In genomic region chr22:37967637-37968451, GRCh38 we compare ENCODE assay signal across 30 cellular contexts. TPM values are rescaled to one million over a fixed set of nuclear protein-coding genes. Genes with fewer than 3 reads are reported as not detected.
DNase-seq lines count a peak whose midpoint lies in the region; ATAC-seq and TF ChIP-seq lines count a peak whose summit lies in the region.
"Had no signal": no experiment of that assay in that cellular context is flagged by ENCODE, and none has a peak within 500 bp of the region (broad histone marks: within the 10 kb centered on the region; RNA-seq: fewer than 3 reads in every experiment).

No MANE protein-coding gene starts in this region.

- H4K8ac ChIP-seq in H9 (replicated peaks; ENCODE audit: insufficient read length, low read depth, low read length), result no peak overlapping the region

- no peak overlapping the region for H3K23ac ChIP-seq in H9 (ENCODE audit: insufficient read length, low read depth, low read length)

- no CpG with 5 or more reads among the region's 14 CpGs for WGBS in H9 (ENCODE audit: extremely low coverage, insufficient read length, low lambda C conversion rate)

- no peak overlapping the region for H3K9ac ChIP-seq in H9 (ENCODE audit: extremely low read depth, insufficient read length, low read length)

- H3K36me3 Mint-ChIP-seq in brain, result peaks cover 31% of the 10 kb centered on the region
- H3K36me3 Mint-ChIP-seq in H9 (ENCODE audit: insufficient read depth in 1 of 3, low read depth in 3 of 3), result peaks cover 18 to 54% (median 41%) of the 10 kb centered on the region in 3 experiments; a peak in 6 of 7 replicates

- no peaks in the 10 kb centered on the region for H3K23me2 ChIP-seq in H9 (ENCODE audit: insufficient read length, low read depth, low read length, poor library complexity, severe bottlenecking)

- no peak overlapping the region for H3T11ph ChIP-seq in H9 (ENCODE audit: low read length)

- peaks cover 3% of the 10 kb centered on the region for H4K20me1 ChIP-seq in H9 (ENCODE audit: control insufficient read depth, insufficient read depth, insufficient read length)

- no peak overlapping the region for H3K18ac ChIP-seq in H9 (ENCODE audit: insufficient read length, low read depth, low read length)

- no peak for TF ChIP-seq CTCF in brain (conservative IDR thresholded peaks at IDR 0.05)
- TF ChIP-seq CTCF in H9 (conservative IDR thresholded peaks at IDR 0.05), result no peak

- H3K9me3 ChIP-seq in H9 (ENCODE audit: control insufficient read depth, low read depth, low read length), result no peaks in the 10 kb centered on the region
- H3K9me3 ChIP-seq: adrenal gland, HAP-1, left lung, MG63 had no signal

- no peak overlapping the region for H4K5ac ChIP-seq in H9 (ENCODE audit: insufficient read length, low read depth, low read length)

- no peak overlapping the region for H2BK20ac ChIP-seq in H9 (ENCODE audit: low read depth, low read length, poor library complexity, severe bottlenecking)

- ATAC-seq in HG03159 (IDR thresholded peaks at IDR 0.05; ENCODE audit: unreplicated experiment), result no peak
- ATAC-seq: left lung had no signal

- no peak overlapping the region for H3K56ac ChIP-seq in H9 (ENCODE audit: insufficient read length, low read depth, low read length)

- no peak overlapping the region for H3K14ac ChIP-seq in H9 (ENCODE audit: insufficient read depth, low read length)

- no peak overlapping the region for H2BK12ac ChIP-seq in H9 (ENCODE audit: insufficient read length, low read depth, low read length)

- H3K4ac ChIP-seq in H9 (ENCODE audit: low read depth, low read length), result no peak overlapping the region

- no peak overlapping the region for H3K4me3 Mint-ChIP-seq in brain
- H3K4me3 Mint-ChIP-seq in H9, result no peak overlapping the region; a peak in 2 of 5 replicates
- H3K4me3 Mint-ChIP-seq: activated T-cell treated with anti-CD3 and anti-CD28 coated beads, Interleukin-2, amount 50 U/mL, for 24 hours; immature natural killer cell had no signal

- H3K4me1 ChIP-seq in H9 (ENCODE audit: insufficient read depth, low read length), result no peaks in the 10 kb centered on the region; the same call in 1 of the 2 replicates
- H3K4me1 ChIP-seq: adrenal gland, HAP-1 had no signal

- H3K27me3 ChIP-seq in layer of hippocampus (ENCODE audit: control insufficient read depth, insufficient read depth, low read length) (no peaks in the 10 kb centered on the region), H9 (ENCODE audit: insufficient read depth, low read length) (no peaks in the 10 kb centered on the region)
- H3K27me3 ChIP-seq: adrenal gland, left lung, MG63 had no signal

- no peak overlapping the region for H2BK5ac ChIP-seq in H9 (ENCODE audit: insufficient read length, low read length)

- peak overlapping the region; percentile 96 for H3K27ac ChIP-seq in layer of hippocampus (ENCODE audit: low read depth, low read length)
- peak overlapping the region; percentile 94 for H3K27ac ChIP-seq in substantia nigra (ENCODE audit: low read depth, low read length, poor library complexity, severe bottlenecking)
- no peak overlapping the region for H3K27ac ChIP-seq in H9 (ENCODE audit: insufficient read length, low read depth, low read length)
- H3K27ac ChIP-seq: 22Rv1, adrenal gland, left lung, VCaP had no signal

- H3K4me1 Mint-ChIP-seq in brain (peaks cover 65% of the 10 kb centered on the region), H9 (peaks cover 36 to 43% of the 10 kb centered on the region in 2 experiments)

- no peak overlapping the region for H3K4me2 ChIP-seq in H9 (ENCODE audit: insufficient read depth, insufficient read length, low read length)
- H3K4me2 ChIP-seq: smooth muscle cell had no signal

- no peaks in the 10 kb centered on the region for H3K79me2 ChIP-seq in H9 (ENCODE audit: insufficient read depth, low read length)

- DNase-seq in NCI-H1436 (lab: John Stamatoyannopoulos, UW), result peak; percentile 10
- no peak for DNase-seq in NCI-H1436 treated with DMSO at 0.1 percent for 48 hours (lab: John Stamatoyannopoulos, UW)
- DNase-seq in substantia nigra (lab: John Stamatoyannopoulos, UW), result peak in 3 of 49 donors; percentile 12 to 44 (median 24)
- no peak for DNase-seq in RKO (ENCODE audit: low spot score)
- DNase-seq in H9, result no peak
- DNase-seq: activated CD4-positive, alpha-beta T cell treated with anti-CD3 and anti-CD28 coated beads for 48 hours; activated naive CD4-positive, alpha-beta T cell; activated T-cell treated with anti-CD3 and anti-CD28 coated beads, Interleukin-2, amount 50 U/mL, for 24 hours; adrenal gland; immature natural killer cell; KG1; mesendoderm; MG63; NCI-H1105 treated with DMSO at 0.1 percent for 48 hours; NCI-H524; retina; SHP77 treated with DMSO at 0.1 percent for 48 hours; stimulated activated CD4-positive, alpha-beta T cell treated with anti-CD3 and anti-CD28 coated beads, Interleukin-2, amount 100 ng/mL, for 24 hours; T-helper 9 cell had no signal

- H2AFZ ChIP-seq in H9 (ENCODE audit: low read length), result no peak overlapping the region

- H3K27me3 Mint-ChIP-seq in brain, result peaks cover 4% of the 10 kb centered on the region
- no peaks in the 10 kb centered on the region; the same call in 1 of the 2 replicates for H3K27me3 Mint-ChIP-seq in H9 (ENCODE audit: low read depth)
- H3K27me3 Mint-ChIP-seq: activated T-cell treated with anti-CD3 and anti-CD28 coated beads, Interleukin-2, amount 50 U/mL, for 24 hours had no signal

- no peak overlapping the region for H2BK120ac ChIP-seq in H9 (ENCODE audit: low read depth, low read length, poor library complexity, severe bottlenecking)

- H4K91ac ChIP-seq in H9 (ENCODE audit: insufficient read length, low read depth, low read length), result no peak overlapping the region

- H3K27ac Mint-ChIP-seq in brain (peak overlapping the region; percentile 29 to 79 (median 68)), H9 (peak overlapping the region in 1 of 3 experiments; percentile 59; a peak in 3 of 7 replicates)
- H3K27ac Mint-ChIP-seq: activated T-cell treated with anti-CD3 and anti-CD28 coated beads, Interleukin-2, amount 50 U/mL, for 24 hours; immature natural killer cell had no signal

- H3K79me1 ChIP-seq in H9 (ENCODE audit: insufficient read depth, low read depth, low read length, poor library complexity, severe bottlenecking), result no peaks in the 10 kb centered on the region

- H3K9me3 Mint-ChIP-seq in brain (no peaks in the 10 kb centered on the region), H9 (0 out of 5 replicates have a peak, but pooled peaks cover 0 to 3% of the 10 kb centered on the region in 2 experiments)
- H3K9me3 Mint-ChIP-seq: activated T-cell treated with anti-CD3 and anti-CD28 coated beads, Interleukin-2, amount 50 U/mL, for 24 hours; immature natural killer cell had no signal

- no peak overlapping the region for H2BK15ac ChIP-seq in H9 (ENCODE audit: low read depth, low read length)

- no peak overlapping the region for H2AK5ac ChIP-seq in H9 (ENCODE audit: insufficient read length, low read length)

RNA-seq across cellular contexts. Expression of gene POLR2F, which starts 14.3 kb away (rescaled TPM):
- 105 TPM for polyA plus RNA-seq in brain (ENCODE audit: insufficient read depth, low read depth, low replicate concordance)
- total RNA-seq in H9 (2021), result 141 and 147 TPM in 2 replicates

RNA-seq across cellular contexts. Expression of gene C22orf23, which starts 14.4 kb away (rescaled TPM):
- 1.2 TPM for polyA plus RNA-seq in brain (ENCODE audit: insufficient read depth, low read depth, low replicate concordance)
- total RNA-seq in H9 (2021), result 0.55 and 0.57 TPM in 2 replicates
- total RNA-seq: ureter had no signal
- polyA plus RNA-seq: immature natural killer cell had no signal

RNA-seq across cellular contexts. Expression of gene SOX10, which starts 16.5 kb away (rescaled TPM):
- polyA plus RNA-seq in brain (ENCODE audit: insufficient read depth, low read depth, low replicate concordance), result 81.2 TPM
- total RNA-seq in H9 (2021), result 2.1 and 2.4 TPM in 2 replicates
- total RNA-seq: fibroblast of lung, HT1080, left lung, smooth muscle cell had no signal
- polyA plus RNA-seq: fibroblast of lung, immature natural killer cell, smooth muscle cell had no signal
